ENCODE assay signal across 18 cellular contexts in the genomic region with DNA sequence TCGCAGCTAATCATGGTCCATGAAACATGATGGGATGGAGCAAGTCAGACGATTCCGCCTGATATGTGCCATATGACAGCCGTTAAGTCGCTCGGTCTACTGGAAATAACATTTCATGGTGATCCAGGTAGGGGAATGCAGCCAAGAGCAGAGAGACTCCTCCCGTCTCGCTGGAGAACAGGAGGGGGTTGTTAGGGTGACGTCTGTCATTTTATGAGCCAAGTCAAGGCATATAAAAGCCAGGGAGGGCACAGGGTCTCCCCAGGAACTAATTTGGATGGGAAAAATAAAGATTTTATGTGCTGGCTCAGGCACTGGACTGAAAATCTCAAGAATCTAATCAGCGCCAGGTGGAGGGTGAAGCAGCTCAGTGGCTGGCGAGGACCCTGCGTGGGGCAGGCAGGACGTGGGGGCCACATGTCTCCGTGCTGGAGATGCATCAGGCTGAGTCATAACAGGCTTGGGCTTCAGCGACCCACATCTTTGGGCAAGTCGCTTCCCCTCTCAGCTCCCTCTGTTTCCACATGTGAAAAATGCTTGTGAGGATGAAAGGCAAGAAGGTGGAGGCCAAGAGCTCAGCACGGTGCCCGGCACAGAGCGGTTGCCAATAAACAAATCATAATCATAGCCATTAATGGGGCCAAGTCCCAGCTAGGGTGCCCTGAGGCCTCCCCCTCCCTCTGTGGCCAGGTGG.
DNase-seq lines count a peak whose midpoint lies in the region; ATAC-seq and TF ChIP-seq lines count a peak whose summit lies in the region.
"Had no signal": no experiment of that assay in that cellular context is flagged by ENCODE, and none has a peak within 500 bp of the region (broad histone marks: within the 10 kb centered on the region; RNA-seq: fewer than 3 reads in every experiment).

No MANE protein-coding gene starts in this region.

- H3K27me3 ChIP-seq in RWPE2 (ENCODE audit: insufficient read depth, poor library complexity, severe bottlenecking), result no peaks in the 10 kb centered on the region
- H3K27me3 ChIP-seq in body of pancreas, result no peaks in the 10 kb centered on the region
- H3K27me3 ChIP-seq: heart right ventricle had no signal

- intact Hi-C loops in mucosa of descending colon (cut with DNase I, micrococcal nuclease), result no loop called here
- intact Hi-C loops in body of pancreas (cut with DNase I), result no loop called here

- DNase-seq in EH (ENCODE audit: low read depth), result peak; percentile 38
- DNase-seq in LoVo (ENCODE audit: low spot score), result peak; percentile 10
- DNase-seq in RWPE2 (ENCODE audit: low spot score), result no peak
- DNase-seq in mucosa of descending colon, result peak in 1 of 3 donors; percentile 21
- DNase-seq in COLO668 (lab: John Stamatoyannopoulos, UW; ENCODE audit: unreplicated experiment), result no peak
- no peak for DNase-seq in SHP77 treated with DMSO at 0.1 percent for 48 hours (lab: John Stamatoyannopoulos, UW)
- no peak for DNase-seq in body of pancreas
- DNase-seq: activated CD4-positive, alpha-beta T cell treated with anti-CD3 and anti-CD28 coated beads for 48 hours; activated CD8-positive, alpha-beta memory T cell treated with anti-CD3 and anti-CD28 coated beads, Interleukin-2, amount 50 U/mL, for 4 hours; amygdala; Calu3; heart right ventricle; HFFc6; naive thymus-derived CD4-positive, alpha-beta T cell; NCI-H2029; psoas muscle; SW 1271 had no signal

- no peak for TF ChIP-seq POLR2A in body of pancreas (IDR thresholded peaks at IDR 0.05)

- H3K27ac ChIP-seq in RWPE2 (ENCODE audit: poor library complexity, severe bottlenecking) (peak overlapping the region; percentile 9), body of pancreas (no peak overlapping the region)
- H3K27ac ChIP-seq: heart right ventricle, psoas muscle had no signal

- 55 to 65% methylated on average over 19 of the region's 19 CpGs for WGBS in body of pancreas, 2 donors

- H3K4me3 ChIP-seq in RWPE2 (ENCODE audit: severe bottlenecking), result no peak overlapping the region
- no peak overlapping the region for H3K4me3 ChIP-seq in mucosa of descending colon
- no peak overlapping the region for H3K4me3 ChIP-seq in body of pancreas
- H3K4me3 ChIP-seq: heart right ventricle, psoas muscle had no signal

- no peak for ATAC-seq in RWPE2 (ENCODE audit: low read depth)
- peak; percentile 9 for ATAC-seq in mucosa of descending colon
- ATAC-seq in HG02642 (IDR thresholded peaks at IDR 0.05; ENCODE audit: poor library complexity, unreplicated experiment), result no peak
- ATAC-seq in body of pancreas, result no peak
- ATAC-seq: heart right ventricle; naive thymus-derived CD4-positive, alpha-beta T cell; psoas muscle had no signal

- no peaks in the 10 kb centered on the region for H3K36me3 ChIP-seq in RWPE2 (ENCODE audit: low read depth)
- H3K36me3 ChIP-seq in mucosa of descending colon (ENCODE audit: low read depth), result no peaks in the 10 kb centered on the region
- no peaks in the 10 kb centered on the region for H3K36me3 ChIP-seq in body of pancreas (replicated peaks in 1 of 2; ENCODE audit: insufficient read depth in 1 of 2, low read depth in 2 of 2)
- H3K36me3 ChIP-seq: heart right ventricle had no signal

- H3K4me1 ChIP-seq in RWPE2 (ENCODE audit: insufficient read depth, poor library complexity, severe bottlenecking) (peaks cover 45% of the 10 kb centered on the region), mucosa of descending colon (ENCODE audit: low read depth) (peaks cover 41% of the 10 kb centered on the region), body of pancreas (peaks cover 13% of the 10 kb centered on the region)

- H3K9me3 ChIP-seq in RWPE2 (ENCODE audit: severe bottlenecking) (no peaks in the 10 kb centered on the region), mucosa of descending colon (no peaks in the 10 kb centered on the region), body of pancreas (no peaks in the 10 kb centered on the region)
- H3K9me3 ChIP-seq: heart right ventricle, psoas muscle had no signal

- TF ChIP-seq CTCF in RWPE2 (IDR thresholded peaks at IDR 0.05; ENCODE audit: poor library complexity, severe bottlenecking), result no peak
- TF ChIP-seq CTCF in mucosa of descending colon (IDR thresholded peaks at IDR 0.05), result no peak
- TF ChIP-seq CTCF in body of pancreas (IDR thresholded peaks at IDR 0.05), result no peak

Comparison
In these comparisons a context has a peak if more than half of its experiments do, and no peak if none do; other contexts are left out.
1. DNase-seq: peak in EH (single experiment) and LoVo (single experiment); none in RWPE2 (single experiment), COLO668 (single experiment), SHP77 treated with DMSO at 0.1 percent for 48 hours (single experiment) and body of pancreas (0 of 4).